Comparison of ENCODE assay signal across 8 cellular contexts in genomic region chr9:132670359-132670815, GRCh38. TPM values are rescaled to one million over a fixed set of nuclear protein-coding genes. Genes with fewer than 3 reads are reported as not detected.
DNase-seq lines count a peak whose midpoint lies in the region; ATAC-seq and TF ChIP-seq lines count a peak whose summit lies in the region.

GTF3C4 (plus strand) TSS chr9:132670464; CDS start chr9:132670599, 135 bp downstream.

- peak within 1 kb of the TSS; percentile 88 to 98 (median 92) for H3K4me3 Mint-ChIP-seq in CD8-positive, alpha-beta memory T cell
- H3K4me3 Mint-ChIP-seq in neural progenitor cell = peak within 1 kb of the TSS; percentile 95

- DNase-seq in CD8-positive, alpha-beta memory T cell = peak in 4 of 5 donors; percentile 80 to 92 (median 84)
- DNase-seq in GM20000 (ENCODE audit: low spot score) (peak; percentile 95), HS-27A (ENCODE audit: low read depth) (peak; percentile 35), Panc1 (ENCODE audit: low read depth, low spot score) (no peak), fibroblast of villous mesenchyme (ENCODE audit: low read depth) (no peak), neural progenitor cell (ENCODE audit: low spot score) (peak; percentile 95), stromal cell of bone marrow (ENCODE audit: low read depth) (peak; percentile 51)
- DNase-seq in activated effector memory CD4-positive, alpha-beta T cell treated with Interleukin-2 at 50 U/mL for 16 hours = peak; percentile 80

- H3K4me2 ChIP-seq in neural progenitor cell = peak within 1 kb of the TSS; percentile 83

- in situ Hi-C loops in Panc1 (cut with HindIII; ENCODE audit: low pct_unique_long_range_greater_than_20kb, low sequenced_read_pairs) = no loop called here

- intact Hi-C loops in Panc1 (cut with micrococcal nuclease; ENCODE audit: unreplicated experiment) = loop anchor here (10.0 kb wide), 1 partner anchor 134 kb away; no protein-coding TSS in a partner anchor

- peak within 1 kb of the TSS; percentile 65 for H2AFZ ChIP-seq in neural progenitor cell (replicated peaks)

- peaks cover 45% of the 10 kb centered on the region for H4K20me1 ChIP-seq in neural progenitor cell (ENCODE audit: low read depth)

- H3K9me3 ChIP-seq in CD8-positive, alpha-beta memory T cell (ENCODE audit: low read length) = no peaks in the 10 kb centered on the region
- H3K9me3 ChIP-seq in Panc1 (ENCODE audit: control insufficient read depth, insufficient read depth, low read depth, low read length) (no peaks in the 10 kb centered on the region), neural progenitor cell (ENCODE audit: low read depth) (no peaks in the 10 kb centered on the region)

- no TSS peak for BruUV-seq in Panc1 (replicated peaks; lab: Mats Ljungman, UMichigan)

- CTCF ChIA-PET in CD8-positive, alpha-beta memory T cell (lab: Charles Lee) = no interaction called here
- CTCF ChIA-PET in Panc1 (lab: Charles Lee) = no interaction called here

- POLR2A ChIA-PET in CD8-positive, alpha-beta memory T cell (lab: Charles Lee) = interaction anchor here (0.6 to 1.9 kb wide), 6 partner anchors 22 to 356 kb away, joined by 3 to 14 read pairs (median 5); partner anchors contain the start of genes SETX and TSC1
- POLR2A ChIA-PET in Panc1 (lab: Charles Lee) = interaction anchor here (0.6 kb wide), 1 partner anchor 17 kb away, joined by 3 read pairs; no protein-coding TSS in a partner anchor

- peak; percentile 72 for ATAC-seq in Panc1

- H3K79me2 ChIP-seq in neural progenitor cell (ENCODE audit: low read depth) = peaks cover 90% of the 10 kb centered on the region

- peaks cover 0 to 2% of the 10 kb centered on the region in 2 donors for H3K27me3 Mint-ChIP-seq in CD8-positive, alpha-beta memory T cell
- no peaks in the 10 kb centered on the region for H3K27me3 Mint-ChIP-seq in neural progenitor cell (ENCODE audit: insufficient read depth, low read depth)

- H3K36me3 Mint-ChIP-seq in CD8-positive, alpha-beta memory T cell = peaks cover 0 to 21% (median 0%) of the 10 kb centered on the region in 3 donors
- H3K36me3 Mint-ChIP-seq in neural progenitor cell = peaks cover 17% of the 10 kb centered on the region

- peaks cover 54 to 72% (median 69%) of the 10 kb centered on the region in 3 donors for H3K4me1 Mint-ChIP-seq in CD8-positive, alpha-beta memory T cell
- peaks cover 26% of the 10 kb centered on the region for H3K4me1 Mint-ChIP-seq in neural progenitor cell

- H3K27ac ChIP-seq in CD8-positive, alpha-beta memory T cell (ENCODE audit: low read depth, low read length) = peak within 1 kb of the TSS; percentile 99
- H3K27ac ChIP-seq in Panc1 (ENCODE audit: low read length) = peak within 1 kb of the TSS; percentile 92
- H3K27ac ChIP-seq in neural progenitor cell = peak within 1 kb of the TSS; percentile 95

- no peaks in the 10 kb centered on the region for H3K36me3 ChIP-seq in CD8-positive, alpha-beta memory T cell (ENCODE audit: insufficient read depth, low read length)
- H3K36me3 ChIP-seq in Panc1 (ENCODE audit: control insufficient read depth, insufficient read depth, low read length) (no peaks in the 10 kb centered on the region; the same call in 1 of the 2 replicates), neural progenitor cell (no peaks in the 10 kb centered on the region)

- H3K4me1 ChIP-seq in CD8-positive, alpha-beta memory T cell (ENCODE audit: insufficient read depth, low read length) = peaks cover 24% of the 10 kb centered on the region
- H3K4me1 ChIP-seq in Panc1 (ENCODE audit: control insufficient read depth, insufficient read depth, low read length) (peaks cover 12% of the 10 kb centered on the region), neural progenitor cell (peaks cover 14% of the 10 kb centered on the region)

- no peaks in the 10 kb centered on the region for H3K27me3 ChIP-seq in CD8-positive, alpha-beta memory T cell (ENCODE audit: insufficient read depth, low read length, poor library complexity, severe bottlenecking)
- H3K27me3 ChIP-seq in Panc1 (ENCODE audit: control insufficient read depth, insufficient read depth, low read length) (no peaks in the 10 kb centered on the region), neural progenitor cell (no peaks in the 10 kb centered on the region)

- TF ChIP-seq CTCF in GM20000 (IDR thresholded peaks at IDR 0.05; ENCODE audit: extremely low read depth, missing control alignments) = no peak
- no peak for TF ChIP-seq CTCF in Panc1 (IDR thresholded peaks at IDR 0.05)
- TF ChIP-seq CTCF in fibroblast of villous mesenchyme (IDR thresholded peaks at IDR 0.05; ENCODE audit: insufficient read depth, low read depth, low read length) = no peak
- no peak for TF ChIP-seq CTCF in neural progenitor cell (IDR thresholded peaks at IDR 0.05)

- no peaks in the 10 kb centered on the region for H3K9me3 Mint-ChIP-seq in CD8-positive, alpha-beta memory T cell
- no peaks in the 10 kb centered on the region for H3K9me3 Mint-ChIP-seq in neural progenitor cell

- H3K27ac Mint-ChIP-seq in CD8-positive, alpha-beta memory T cell = peak within 1 kb of the TSS; percentile 94 to 99 (median 96)
- H3K27ac Mint-ChIP-seq in neural progenitor cell = peak within 1 kb of the TSS; percentile 88

- peaks cover 21% of the 10 kb centered on the region for H3F3A ChIP-seq in neural progenitor cell (ENCODE audit: low read depth)

- H3K9ac ChIP-seq in neural progenitor cell = peak within 1 kb of the TSS; percentile 76

- peak within 1 kb of the TSS; percentile 99 for H3K4me3 ChIP-seq in CD8-positive, alpha-beta memory T cell (ENCODE audit: low read length)
- H3K4me3 ChIP-seq in Panc1 (ENCODE audit: low read depth in 2 of 2, low read length in 2 of 2) = peak within 1 kb of the TSS; percentile 71 to 83
- H3K4me3 ChIP-seq in fibroblast of villous mesenchyme (ENCODE audit: low read depth, low read length) = peak within 1 kb of the TSS; percentile 87
- peak within 1 kb of the TSS; percentile 73 for H3K4me3 ChIP-seq in neural progenitor cell

RNA-seq across cellular contexts. Expression of gene GTF3C4, which starts in this region (rescaled TPM):
- total RNA-seq in CD8-positive, alpha-beta memory T cell = 10 to 100 TPM; 21.1 to 23.1 TPM
- 4.3 TPM for polyA plus RNA-seq in CD8-positive, alpha-beta memory T cell
- 25.1 TPM for total RNA-seq in Panc1 (2021; ENCODE audit: unreplicated experiment)
- 13.6 TPM for polyA plus RNA-seq in Panc1 (2012; ENCODE audit: insufficient read length)
- 18.4 and 22.9 TPM in 2 replicates for total RNA-seq in fibroblast of villous mesenchyme
- total RNA-seq in neural progenitor cell (ENCODE audit: low replicate concordance) = 26.4 and 31.4 TPM in 2 replicates

Comparison
In these comparisons a context has a peak if more than half of its experiments do, and no peak if none do; other contexts are left out.
1. DNase-seq: peak in CD8-positive, alpha-beta memory T cell (4 of 5), GM20000 (single experiment), HS-27A (single experiment), activated effector memory CD4-positive, alpha-beta T cell treated with Interleukin-2 at 50 U/mL for 16 hours (single experiment), neural progenitor cell (single experiment) and stromal cell of bone marrow (single experiment); none in Panc1 (single experiment) and fibroblast of villous mesenchyme (single experiment).
2. Peak in every context shown above with its lines, with median percentiles within 50 percentile points of each other: H3K27ac ChIP-seq and H3K4me3 ChIP-seq.